ENCODE assay signal across 20 cellular contexts in genomic region chr6:118507636-118508035, GRCh38. TPM values are rescaled to one million over a fixed set of nuclear protein-coding genes. Genes with fewer than 3 reads are reported as not detected.
"Had no signal": no experiment of that assay in that cellular context is flagged by ENCODE, and none has a peak within 500 bp of the region (broad histone marks: within the 10 kb centered on the region; RNA-seq: fewer than 3 reads in every experiment).

No MANE protein-coding gene starts in this region.

- ATAC-seq: activated CD4-positive, CD25-positive, alpha-beta regulatory T cell treated with anti-CD3 and anti-CD28 coated beads, Interleukin-2, amount 50 U/mL, for 24 hours; body of pancreas; foreskin keratinocyte; left colon had no signal

- DNase-seq: activated CD4-positive, alpha-beta T cell treated with anti-CD3 and anti-CD28 coated beads, Interleukin-2, amount 50 U/mL, for 1 hour; activated CD8-positive, alpha-beta memory T cell treated with anti-CD3 and anti-CD28 coated beads for 24 hours; activated naive CD4-positive, alpha-beta T cell treated with anti-CD3 and anti-CD28 coated beads, Interleukin-2, amount 50 U/mL, for 16 hours; amygdala; body of pancreas; central memory CD4-positive, alpha-beta T cell; effector memory CD4-positive, alpha-beta T cell; foreskin keratinocyte; head of caudate nucleus; left colon; midbrain; stimulated activated CD4-positive, alpha-beta T cell treated with anti-CD3 and anti-CD28 coated beads, Interleukin-12 subunit alpha, Interleukin-12 subunit beta, amount 100 ng/mL, for 4 hours; stimulated activated CD4-positive, alpha-beta T cell treated with anti-CD3 and anti-CD28 coated beads, Interleukin-2, amount 100 ng/mL, for 24 hours had no signal

- H3K27ac ChIP-seq: body of pancreas, coronary artery, foreskin keratinocyte, neural progenitor cell had no signal

- H3K36me3 ChIP-seq: neural progenitor cell had no signal

- H3K4me3 Mint-ChIP-seq: neural progenitor cell had no signal

- H3K9me3 ChIP-seq: body of pancreas had no signal

- H3K4me1 Mint-ChIP-seq: neural progenitor cell had no signal

- H3K9me3 Mint-ChIP-seq: neural progenitor cell had no signal

- H3K27ac Mint-ChIP-seq: neural progenitor cell had no signal

- H3K4me1 ChIP-seq: body of pancreas, foreskin keratinocyte, neural progenitor cell had no signal

- H3K4me3 ChIP-seq: body of pancreas, coronary artery, neural progenitor cell had no signal

- H3K27me3 ChIP-seq: body of pancreas, foreskin keratinocyte, neural progenitor cell had no signal

RNA-seq across cellular contexts. Expression of gene PLN, which starts 40.5 kb away (rescaled TPM):
- total RNA-seq: foreskin keratinocyte; lung microvascular endothelial cell; osteocyte; pulmonary artery endothelial cell; T-helper 2 cell treated with Interferon-gamma antibody and Interleukin-4, amounts not matched to agents 100 ng/mL and 5 ng/mL, for 36 hours had no signal
- polyA plus RNA-seq: foreskin keratinocyte had no signal
